Comparison of ENCODE assay signal across 10 cellular contexts in genomic region chr19:45161715-45162463, GRCh38. TPM values are rescaled to one million over a fixed set of nuclear protein-coding genes. Genes with fewer than 3 reads are reported as not detected.
DNase-seq lines count a peak whose midpoint lies in the region; ATAC-seq and TF ChIP-seq lines count a peak whose summit lies in the region.
"Had no signal": no experiment of that assay in that cellular context is flagged by ENCODE, and none has a peak within 500 bp of the region (broad histone marks: within the 10 kb centered on the region; RNA-seq: fewer than 3 reads in every experiment).

No MANE protein-coding gene starts in this region.

- ATAC-seq in right lobe of liver (peak; percentile 39 to 63 (median 54)), HG03097 (IDR thresholded peaks at IDR 0.05; ENCODE audit: low FRiP score, unreplicated experiment) (no peak), HG03571 (IDR thresholded peaks at IDR 0.05; ENCODE audit: unreplicated experiment) (no peak)
- ATAC-seq: activated naive CD8-positive, alpha-beta T cell treated with anti-CD3 and anti-CD28 coated beads, Interleukin-2, amount 50 U/mL, for 24 hours had no signal

- H3K9ac ChIP-seq in mammary epithelial cell (ENCODE audit: insufficient read depth, low read length), result no peak overlapping the region

- H3K27me3 ChIP-seq in mammary epithelial cell (ENCODE audit: insufficient read depth, low read length), result no peaks in the 10 kb centered on the region
- no peaks in the 10 kb centered on the region for H3K27me3 ChIP-seq in right lobe of liver

- TF ChIP-seq CTCF in mammary epithelial cell (conservative IDR thresholded peaks at IDR 0.05 in 1 of 2, IDR thresholded peaks at IDR 0.05 in 1 of 2; ENCODE audit: extremely low read depth in 1 of 2, insufficient read depth in 1 of 2, low read depth in 1 of 2, low read length in 2 of 2), result peak; percentile 26 to 52
- TF ChIP-seq CTCF in right lobe of liver (IDR thresholded peaks at IDR 0.05), result peak; percentile 31 to 46 (median 44)

- H2AFZ ChIP-seq in mammary epithelial cell (ENCODE audit: low read depth, low read length), result peak overlapping the region; percentile 75

- H3K4me1 ChIP-seq in mammary epithelial cell (ENCODE audit: insufficient read depth, low read length) (peaks cover 52% of the 10 kb centered on the region), right lobe of liver (no peaks in the 10 kb centered on the region)

- H3K36me3 ChIP-seq in mammary epithelial cell (ENCODE audit: insufficient read depth, low read length) (no peaks in the 10 kb centered on the region), right lobe of liver (no peaks in the 10 kb centered on the region)

- H4K20me1 ChIP-seq in mammary epithelial cell (ENCODE audit: insufficient read depth, low read length), result no peaks in the 10 kb centered on the region

- no peaks in the 10 kb centered on the region for H3K79me2 ChIP-seq in mammary epithelial cell (ENCODE audit: insufficient read depth, low read length)

- in situ Hi-C loops in mammary epithelial cell (cut with MboI; ENCODE audit: low sequenced_read_pairs in 2 of 2), result no loop called here

- H3K4me3 ChIP-seq in mammary epithelial cell (replicated peaks in 1 of 3; ENCODE audit: insufficient read depth in 1 of 3, low read depth in 2 of 3, low read length in 3 of 3) (peak overlapping the region in 2 of 3 experiments; percentile 20 to 34), right lobe of liver (no peak overlapping the region)

- BruUV-seq in mammary epithelial cell (replicated peaks; lab: Mats Ljungman, UMichigan), result no TSS peak

- no peak overlapping the region for H3K27ac ChIP-seq in mammary epithelial cell (ENCODE audit: insufficient read depth, low read depth, low read length)
- H3K27ac ChIP-seq in right lobe of liver, result no peak overlapping the region

- peak overlapping the region; percentile 79 for H3K4me2 ChIP-seq in mammary epithelial cell (ENCODE audit: insufficient read depth, low read depth, low read length)

- DNase-seq in AG08395 (ENCODE audit: low spot score), result peak; percentile 41
- peak; percentile 73 for DNase-seq in HT-29 (ENCODE audit: low spot score)
- no peak for DNase-seq in mammary epithelial cell
- peak in 2 of 3 donors; percentile 48 to 52 for DNase-seq in right lobe of liver
- DNase-seq in NCI-H2171 treated with DMSO at 0.1 percent for 48 hours (lab: John Stamatoyannopoulos, UW), result no peak
- no peak for DNase-seq in stimulated activated CD4-positive, alpha-beta T cell treated with anti-CD3 and anti-CD28 coated beads, Interleukin-1b, Interleukin-23, amount 100 ng/mL, for 48 hours
- DNase-seq: activated naive CD8-positive, alpha-beta T cell treated with anti-CD3 and anti-CD28 coated beads, Interleukin-2, amount 50 U/mL, for 24 hours; naive B cell had no signal

- dilution Hi-C loops in mammary epithelial cell (cut with HindIII; ENCODE audit: low sequenced_read_pairs), result no loop called here

- TF ChIP-seq POLR2A in right lobe of liver (IDR thresholded peaks at IDR 0.05), result no peak

- no peaks in the 10 kb centered on the region for H3K9me3 ChIP-seq in mammary epithelial cell (replicated peaks; ENCODE audit: insufficient read depth, low read length)
- no peaks in the 10 kb centered on the region for H3K9me3 ChIP-seq in right lobe of liver

- intact Hi-C loops in mammary epithelial cell (cut with micrococcal nuclease) (no loop called here), right lobe of liver (cut with DNase I) (no loop called here)

- CTCF ChIA-PET in mammary epithelial cell (lab: Charles Lee; ENCODE audit: low non-redundant PET), result no interaction called here

- WGBS in mammary epithelial cell (ENCODE audit: low coverage, missing lambda C conversion rate), result 31% methylated on average over 3 of the region's 25 CpGs
- WGBS in right lobe of liver (ENCODE audit: insufficient coverage, low coverage, low lambda C conversion rate, missing lambda C conversion rate), result 23% methylated on average over 3 of the region's 25 CpGs

RNA-seq across cellular contexts. Expression of gene NKPD1, which starts 1.1 kb away (rescaled TPM):
- total RNA-seq in HT-29 (2014; rRNA removed; shearing (Covaris generic)), result 1.4 and 6.7 TPM in 2 replicates
- 1 to 10 TPM in 1 of 2 donors, under 1 TPM in 1; 0.92 to 1.8 TPM for total RNA-seq in mammary epithelial cell
- polyA plus RNA-seq in mammary epithelial cell, result 0.79 TPM
- 2.8 TPM for polyA minus RNA-seq in mammary epithelial cell
- total RNA-seq in right lobe of liver, result under 1 TPM in 1 of 6 experiments, not detected in 5; 0.06 TPM

RNA-seq across cellular contexts. Expression of gene TRAPPC6A, which starts 16.1 kb away (rescaled TPM):
- 34.2 and 51.1 TPM in 2 replicates for total RNA-seq in HT-29 (2014; rRNA removed; shearing (Covaris generic))
- total RNA-seq in mammary epithelial cell (1 to 10 TPM; 7.0 to 9.7 TPM), right lobe of liver (10 to 100 TPM; 13.1 to 33.3 (median 23.7) TPM)
- polyA plus RNA-seq in mammary epithelial cell, result 14.2 TPM
- polyA minus RNA-seq in mammary epithelial cell, result 3.2 TPM

RNA-seq across cellular contexts. Expression of gene BLOC1S3, which starts 16.7 kb away (rescaled TPM):
- total RNA-seq in HT-29 (2014; rRNA removed; shearing (Covaris generic)), result 13.7 and 21.5 TPM in 2 replicates
- total RNA-seq in mammary epithelial cell (10 to 100 TPM in 1 of 2 donors, 1 to 10 TPM in 1; 7.8 to 14.4 TPM), right lobe of liver (10 to 100 TPM in 1 of 6 experiments, 1 to 10 TPM in 5; 4.7 to 17.0 (median 6.1) TPM)
- polyA plus RNA-seq in mammary epithelial cell, result 7.3 TPM
- 14.7 TPM for polyA minus RNA-seq in mammary epithelial cell

Comparison
In these comparisons a context has a peak if more than half of its experiments do, and no peak if none do; other contexts are left out.
1. DNase-seq: peak in AG08395 (single experiment), HT-29 (single experiment) and right lobe of liver (2 of 3); none in mammary epithelial cell (single experiment), NCI-H2171 treated with DMSO at 0.1 percent for 48 hours (single experiment) and stimulated activated CD4-positive, alpha-beta T cell treated with anti-CD3 and anti-CD28 coated beads, Interleukin-1b, Interleukin-23, amount 100 ng/mL, for 48 hours (single experiment).
2. H3K4me3 ChIP-seq: peak in mammary epithelial cell (2 of 3); none in right lobe of liver (0 of 3).
3. ATAC-seq: peak in right lobe of liver (4 of 4); none in HG03097 (single experiment) and HG03571 (single experiment).